In the genomic region with DNA sequence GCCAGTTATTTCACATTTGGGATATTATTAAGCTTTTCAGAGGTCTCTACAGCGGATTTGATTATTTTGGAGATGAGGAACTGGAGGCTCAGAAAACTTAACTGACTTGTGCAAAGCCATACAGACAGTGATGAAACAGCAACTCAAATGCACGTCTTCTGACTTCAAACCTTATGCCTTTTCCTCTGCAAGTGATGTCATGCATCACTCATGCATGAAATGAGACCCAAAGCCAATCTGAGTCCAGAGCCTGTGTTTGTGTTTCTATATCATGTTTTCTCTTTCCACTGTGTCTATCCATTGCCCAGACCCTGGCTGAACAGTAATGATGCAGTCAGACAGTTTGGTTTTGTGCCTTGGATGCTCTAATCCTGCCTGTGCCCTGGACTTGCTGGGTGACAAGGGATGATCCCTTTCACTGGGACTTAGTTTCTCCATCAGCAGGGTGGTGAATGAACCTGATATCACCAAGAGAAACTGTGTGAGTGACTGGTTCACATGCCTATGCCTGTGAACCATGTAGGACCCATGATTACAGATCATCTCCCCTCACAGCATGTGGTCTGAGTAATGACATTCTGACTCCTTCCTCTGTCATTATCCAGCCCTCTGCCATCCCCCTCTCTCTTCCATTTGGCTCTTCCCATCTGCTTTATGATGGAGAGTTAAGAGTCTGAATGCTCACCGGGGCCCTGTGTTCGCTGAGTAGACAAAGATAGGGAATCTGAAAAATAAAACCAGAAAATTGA, we compare ENCODE assay signal across 21 cellular contexts. TPM values are rescaled to one million over a fixed set of nuclear protein-coding genes. Genes with fewer than 3 reads are reported as not detected.
DNase-seq lines count a peak whose midpoint lies in the region; ATAC-seq, FAIRE-seq and TF ChIP-seq lines count a peak whose summit lies in the region.
"Had no signal": no experiment of that assay in that cellular context is flagged by ENCODE, and none has a peak within 500 bp of the region (broad histone marks: within the 10 kb centered on the region; RNA-seq: fewer than 3 reads in every experiment).

No MANE protein-coding gene starts in this region.

- no peak overlapping the region for H3K27ac ChIP-seq in K562 (ENCODE audit: extremely low read depth, low read depth, low read length)
- H3K27ac ChIP-seq in spleen: peak overlapping the region; percentile 50 to 91 (median 78)
- H3K27ac ChIP-seq: left lung, tibial artery had no signal

- POLR2A ChIA-PET in K562 (lab: Yijun Ruan, JAX): no interaction called here

- ATAC-seq in activated naive CD4-positive, alpha-beta T cell treated with anti-CD3 and anti-CD28 coated beads, Interleukin-2, amount 50 U/mL, for 72 hours: peak in 1 of 2 donors; percentile 35
- ATAC-seq in K562: no peak; the same call in 2 of the 3 replicates
- ATAC-seq in GM18498 (IDR thresholded peaks at IDR 0.05; ENCODE audit: unreplicated experiment): no peak
- ATAC-seq: left lung, right cardiac atrium had no signal

- H3K79me2 ChIP-seq in K562 (ENCODE audit: control insufficient read depth, insufficient read depth, low read length): no peaks in the 10 kb centered on the region

- in situ Hi-C loops in K562 (cut with MboI): no loop called here

- intact Hi-C loops in activated naive CD4-positive, alpha-beta T cell treated with anti-CD3 and anti-CD28 coated beads for 36 hours (cut with micrococcal nuclease): no loop called here
- intact Hi-C loops in K562 (cut with micrococcal nuclease): no loop called here
- intact Hi-C loops in spleen (cut with DNase I; ENCODE audit: low total_unique reads): no loop called here

- no peaks in the 10 kb centered on the region for H3K27me3 Mint-ChIP-seq in activated naive CD4-positive, alpha-beta T cell treated with anti-CD3 and anti-CD28 coated beads for 36 hours (ENCODE audit: low read depth)
- H3K27me3 Mint-ChIP-seq: activated naive CD4-positive, alpha-beta T cell treated with anti-CD3 and anti-CD28 coated beads, Interleukin-2, amount 10 ng/mL, durations not matched to agents 7 days and 5 days had no signal

- WGBS in K562 (ENCODE audit: insufficient coverage, low coverage, missing lambda C conversion rate): 40% methylated on average over 4 of the region's 4 CpGs
- 72 to 85% (median 79%) methylated on average over 4 of the region's 4 CpGs for WGBS in spleen, 5 donors

- H3K4me3 Mint-ChIP-seq in activated naive CD4-positive, alpha-beta T cell treated with anti-CD3 and anti-CD28 coated beads for 36 hours: no peak overlapping the region
- H3K4me3 Mint-ChIP-seq: activated naive CD4-positive, alpha-beta T cell treated with anti-CD3 and anti-CD28 coated beads, Interleukin-2, amount 10 ng/mL, durations not matched to agents 7 days and 5 days; nephron progenitor cell had no signal

- peak overlapping the region; percentile 71 to 75 for H3K27ac Mint-ChIP-seq in activated naive CD4-positive, alpha-beta T cell treated with anti-CD3 and anti-CD28 coated beads, Interleukin-2, amount 50 U/mL, for 72 hours
- no peak overlapping the region for H3K27ac Mint-ChIP-seq in activated naive CD4-positive, alpha-beta T cell treated with anti-CD3 and anti-CD28 coated beads for 36 hours
- H3K27ac Mint-ChIP-seq: activated naive CD4-positive, alpha-beta T cell treated with anti-CD3 and anti-CD28 coated beads, Interleukin-2, amount 10 ng/mL, durations not matched to agents 7 days and 5 days; nephron progenitor cell had no signal

- peaks cover 3 to 11% of the 10 kb centered on the region in 2 donors for H3K9me3 Mint-ChIP-seq in activated naive CD4-positive, alpha-beta T cell treated with anti-CD3 and anti-CD28 coated beads, Interleukin-2, amount 50 U/mL, for 72 hours
- no peaks in the 10 kb centered on the region for H3K9me3 Mint-ChIP-seq in activated naive CD4-positive, alpha-beta T cell treated with anti-CD3 and anti-CD28 coated beads for 36 hours
- H3K9me3 Mint-ChIP-seq: activated naive CD4-positive, alpha-beta T cell treated with anti-CD3 and anti-CD28 coated beads, Interleukin-2, amount 10 ng/mL, durations not matched to agents 7 days and 5 days; nephron progenitor cell had no signal

- no peak overlapping the region for H3K9ac ChIP-seq in K562 (ENCODE audit: insufficient read depth in 1 of 2, low read depth in 2 of 2, low read length in 2 of 2)

- H2AFZ ChIP-seq in K562 (ENCODE audit: low read depth, low read length): no peak overlapping the region

- no peak for TF ChIP-seq RAD21 in K562 (CRISPR knock-in tag; conservative IDR thresholded peaks at IDR 0.05 in 1 of 2, IDR thresholded peaks at IDR 0.05 in 1 of 2)

- no peaks in the 10 kb centered on the region for H3K36me3 ChIP-seq in K562 (ENCODE audit: control insufficient read depth, insufficient read depth, low read length)
- peaks cover 0 to 93% (median 10%) of the 10 kb centered on the region in 6 donors for H3K36me3 ChIP-seq in spleen
- H3K36me3 ChIP-seq: left lung, tibial artery had no signal

- FAIRE-seq in K562 (lab: Jason Lieb, UNC): peak; percentile 26

- H3K4me2 ChIP-seq in K562 (ENCODE audit: insufficient read depth, low read length): no peak overlapping the region

- H3K4me3 ChIP-seq in K562 (no peak overlapping the region), spleen (no peak overlapping the region)
- H3K4me3 ChIP-seq: left lung, tibial artery had no signal

- H3K9me3 ChIP-seq in K562 (replicated peaks; ENCODE audit: control insufficient read depth, insufficient read depth, low read depth, low read length) (0 out of 2 replicates have a peak, but pooled peaks cover 4% of the 10 kb centered on the region), spleen (no peaks in the 10 kb centered on the region)
- H3K9me3 ChIP-seq: left lung, tibial artery had no signal

- TF ChIP-seq POLR2A in K562 (conservative IDR thresholded peaks at IDR 0.05): no peak
- TF ChIP-seq POLR2A in spleen (IDR thresholded peaks at IDR 0.05): no peak

- no TSS peak for BruUV-seq in K562 (replicated peaks; lab: Mats Ljungman, UMichigan)

- H3K4me1 ChIP-seq in K562 (replicated peaks in 1 of 2; ENCODE audit: control insufficient read depth in 2 of 2, insufficient read depth in 2 of 2, low read length in 2 of 2) (no peaks in the 10 kb centered on the region), spleen (peaks cover 0 to 76% (median 10%) of the 10 kb centered on the region in 6 donors)
- H3K4me1 ChIP-seq: left lung, tibial artery had no signal

- H4K20me1 ChIP-seq in K562 (replicated peaks; ENCODE audit: control insufficient read depth, insufficient read depth, low read length): no peaks in the 10 kb centered on the region

- CTCF ChIA-PET in activated naive CD4-positive, alpha-beta T cell treated with anti-CD3 and anti-CD28 coated beads for 36 hours (lab: Charles Lee): interaction anchor here (1.5 kb wide), 1 partner anchor 25 kb away, joined by 3 read pairs; no protein-coding TSS in a partner anchor
- CTCF ChIA-PET in K562 (lab: Yijun Ruan, JAX; ENCODE audit: low intra/inter-chr PET ratio): no interaction called here

- peaks cover 0 to 36% of the 10 kb centered on the region in 2 donors for H3K36me3 Mint-ChIP-seq in activated naive CD4-positive, alpha-beta T cell treated with anti-CD3 and anti-CD28 coated beads, Interleukin-2, amount 50 U/mL, for 72 hours
- peaks cover 48% of the 10 kb centered on the region for H3K36me3 Mint-ChIP-seq in activated naive CD4-positive, alpha-beta T cell treated with anti-CD3 and anti-CD28 coated beads for 36 hours (ENCODE audit: low read depth)

- DNase-seq in activated naive CD4-positive, alpha-beta T cell treated with anti-CD3 and anti-CD28 coated beads, Interleukin-2, amount 50 U/mL, for 72 hours (ENCODE audit: low spot score in 2 of 2): no peak
- DNase-seq in activated naive CD4-positive, alpha-beta T cell treated with anti-CD3 and anti-CD28 coated beads for 36 hours: no peak
- DNase-seq in NAMALWA (ENCODE audit: low spot score) (peak; percentile 87), K562 (ENCODE audit: extremely low read depth in 1 of 4, low spot score in 3 of 4) (peak in 1 of 4 experiments; percentile 9), spleen (no peak), SK-N-DZ (ENCODE audit: low spot score) (no peak), NCI-H128 (lab: John Stamatoyannopoulos, UW; ENCODE audit: unreplicated experiment) (no peak)
- DNase-seq: activated naive CD4-positive, alpha-beta T cell treated with anti-CD3 and anti-CD28 coated beads, Interleukin-2, amount 10 ng/mL, durations not matched to agents 7 days and 5 days; effector CD4-positive, alpha-beta T cell; GOT3; hypothalamus; left lung; NCI-H1048; nephron progenitor cell; NK-92 treated with Interleukin-12 subunit alpha and Interleukin-12 subunit beta, amount 100 ng/mL, for 24 hours; right cardiac atrium; SHP77 treated with DMSO at 0.1 percent for 48 hours; stimulated activated CD4-positive, alpha-beta T cell treated with anti-CD3 and anti-CD28 coated beads, Interleukin-1b, Interleukin-23, amount 100 ng/mL, for 48 hours; tibial artery had no signal

- no peak for TF ChIP-seq EP300 in K562 (IDR thresholded peaks at IDR 0.05; ENCODE audit: low read length)

- TF ChIP-seq CTCF in K562 (IDR thresholded peaks at IDR 0.05 in 2 of 3, conservative IDR thresholded peaks at IDR 0.05 in 1 of 3; ENCODE audit: insufficient read depth in 2 of 3, low read depth in 1 of 3, low read length in 3 of 3) (no peak), spleen (IDR thresholded peaks at IDR 0.05 in 8 of 11, conservative IDR thresholded peaks at IDR 0.05 in 3 of 11) (no peak)

- H3K9me1 ChIP-seq in K562 (ENCODE audit: control insufficient read depth, insufficient read depth, low read length): no peaks in the 10 kb centered on the region

- peaks cover 29% of the 10 kb centered on the region for H3K4me1 Mint-ChIP-seq in activated naive CD4-positive, alpha-beta T cell treated with anti-CD3 and anti-CD28 coated beads for 36 hours (ENCODE audit: low read depth)
- H3K4me1 Mint-ChIP-seq: activated naive CD4-positive, alpha-beta T cell treated with anti-CD3 and anti-CD28 coated beads, Interleukin-2, amount 10 ng/mL, durations not matched to agents 7 days and 5 days had no signal

- H3K27me3 ChIP-seq in K562 (ENCODE audit: control insufficient read depth in 2 of 2, insufficient read depth in 2 of 2, low read length in 2 of 2) (no peaks in the 10 kb centered on the region), spleen (replicated peaks in 1 of 7) (no peaks in the 10 kb centered on the region)
- H3K27me3 ChIP-seq: left lung had no signal

RNA-seq across cellular contexts. Expression of a gene that starts 33.4 kb away (rescaled TPM):
- 10 to 100 TPM; 48.3 to 55.2 TPM for total RNA-seq in activated naive CD4-positive, alpha-beta T cell treated with anti-CD3 and anti-CD28 coated beads, Interleukin-2, amount 50 U/mL, for 72 hours
- 10 to 100 TPM; 55.0 to 55.5 TPM for total RNA-seq in activated naive CD4-positive, alpha-beta T cell treated with anti-CD3 and anti-CD28 coated beads for 36 hours
- 0.33 and 0.60 TPM in 2 replicates for total RNA-seq in K562 (2011; cell fraction: chromatin; rRNA removed; ENCODE audit: low replicate concordance)
- total RNA-seq in K562 (2011; cell fraction: nucleolus; rRNA removed): 0.66 and 0.67 TPM in 2 replicates
- total RNA-seq in K562 (2011; cell fraction: nucleoplasm; rRNA removed): 1.1 and 1.5 TPM in 2 replicates
- 0.94 and 1.1 TPM in 2 replicates for total RNA-seq in K562 (2014; rRNA removed)
- 1.8 and 2.0 TPM in 2 replicates for total RNA-seq in K562 (2014; rRNA removed; fragmentation: Illumina TruSeq; extraction: Trizol)
- 3.9 and 4.8 TPM in 2 replicates for total RNA-seq in K562 (2015; rRNA removed; fragmentation: Illumina TruSeq; extraction: Trizol)
- total RNA-seq in K562 (2021): 0.87 and 1.0 TPM in 2 replicates
- polyA plus RNA-seq in K562 (2011; rRNA removed): 0.70 and 0.77 TPM in 2 replicates
- polyA plus RNA-seq in K562 (2011; cell fraction: cytosol; rRNA removed): 0.43 and 0.80 TPM in 2 replicates
- polyA plus RNA-seq in K562 (2011; cell fraction: nucleus; rRNA removed): 0.27 and 0.38 TPM in 2 replicates
- polyA plus RNA-seq in K562 (2012): 3.0 and 10.1 TPM in 2 replicates
- polyA plus RNA-seq in K562 (2014; fragmentation: Illumina TruSeq; extraction: Trizol): 2.0 and 2.9 TPM in 2 replicates
- 1 to 10 TPM in 1 of 2 experiments, under 1 TPM in 1; 0.56 to 1.7 TPM for polyA plus RNA-seq in K562 (2014; fragmentation: Nextera tagmentation; extraction: Ambion mirVana)
- 0.90 and 1.6 TPM in 2 replicates for polyA plus RNA-seq in K562 (2014; rRNA removed)
- polyA minus RNA-seq in K562 (2011; rRNA and poly(A)+ RNA removed): 0.84 and 1.5 TPM in 2 replicates
- polyA minus RNA-seq in K562 (2011; cell fraction: cytosol; rRNA and poly(A)+ RNA removed): 0.73 TPM in 1 of 2 replicates, not detected in the other
- 0.22 and 0.27 TPM in 2 replicates for polyA minus RNA-seq in K562 (2011; cell fraction: nucleus; rRNA and poly(A)+ RNA removed)
- 10 to 100 TPM; 21.5 to 52.4 (median 36.1) TPM for total RNA-seq in spleen
- polyA plus RNA-seq in spleen: 10 to 100 TPM; 35.2 to 38.5 (median 37.0) TPM
- polyA plus RNA-seq in SK-N-DZ (2014; cell fraction: cytosol; rRNA removed): not detected in 2 replicates
- not detected in 2 replicates for polyA plus RNA-seq in SK-N-DZ (2014; cell fraction: nucleus; rRNA removed)
- total RNA-seq: fibroblast of lung had no signal
- polyA plus RNA-seq: fibroblast of lung had no signal
